6 cellular contexts compared by ENCODE assay signal in genomic region chr2:230936243-230936642, GRCh38. TPM values are rescaled to one million over a fixed set of nuclear protein-coding genes. Genes with fewer than 3 reads are reported as not detected.
"Had no signal": no experiment of that assay in that cellular context is flagged by ENCODE, and none has a peak within 500 bp of the region (broad histone marks: within the 10 kb centered on the region; RNA-seq: fewer than 3 reads in every experiment).

No MANE protein-coding gene starts in this region.

RNA-seq across cellular contexts. Expression of gene GPR55, which starts 11.2 kb away (rescaled TPM):
- total RNA-seq: M059J, Right ventricle myocardium superior had no signal

RNA-seq across cellular contexts. Expression of gene SPATA3, which starts 59.7 kb away (rescaled TPM):
- total RNA-seq: K562, M059J, PC-3, Peyer's patch, Right ventricle myocardium superior, SJSA1 had no signal
